Comparison of ENCODE assay signal across 14 cellular contexts in the genomic region with DNA sequence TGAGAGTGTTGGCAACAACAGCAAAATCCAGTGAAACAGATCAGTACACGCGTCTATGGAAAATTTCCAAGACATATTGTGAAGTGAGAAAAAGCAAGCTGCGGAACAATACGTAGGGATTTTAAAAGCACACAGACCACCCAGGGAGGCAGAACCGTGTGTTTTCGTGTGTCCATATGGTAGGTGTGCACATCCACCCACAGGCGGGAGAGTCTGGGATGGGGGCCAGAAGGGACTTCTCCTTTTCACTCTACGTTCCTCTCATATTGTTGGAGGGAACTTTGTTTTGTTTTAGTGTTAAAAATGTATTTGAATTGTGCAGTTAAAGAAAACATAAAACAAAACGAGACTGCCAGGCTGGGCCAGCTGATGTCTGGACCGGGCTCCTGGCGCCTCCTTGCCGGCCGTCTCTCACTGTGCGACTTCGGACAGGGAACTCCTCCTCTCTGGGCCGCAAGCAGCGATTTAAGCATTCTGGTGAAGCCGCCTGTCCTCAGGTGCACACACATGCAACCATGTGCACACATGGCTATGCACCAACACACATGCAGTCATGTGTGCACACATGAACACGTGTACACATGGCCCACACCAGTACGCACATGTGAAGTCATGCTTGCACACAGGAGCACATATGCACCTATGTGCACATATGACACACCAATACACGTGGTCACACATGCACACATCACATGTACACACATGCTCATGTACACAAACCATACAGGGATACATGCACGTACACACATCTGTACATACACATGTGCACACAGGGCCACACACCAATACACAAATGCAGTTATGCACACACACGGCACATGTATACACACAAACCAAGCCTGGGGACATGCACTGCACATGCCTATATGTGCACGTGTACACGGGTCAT.
DNase-seq lines count a peak whose midpoint lies in the region; ATAC-seq and TF ChIP-seq lines count a peak whose summit lies in the region.
"Had no signal": no experiment of that assay in that cellular context is flagged by ENCODE, and none has a peak within 500 bp of the region (broad histone marks: within the 10 kb centered on the region; RNA-seq: fewer than 3 reads in every experiment).

No MANE protein-coding gene starts in this region.

- H3K27ac ChIP-seq in CD4-positive, alpha-beta T cell (ENCODE audit: low read depth, low read length): no peak overlapping the region
- H3K27ac ChIP-seq in coronary artery (no peak overlapping the region), neuronal stem cell (replicated peaks; ENCODE audit: low read length) (no peak overlapping the region), mesendoderm (ENCODE audit: low read depth, low read length) (no peak overlapping the region)
- H3K27ac ChIP-seq: C4-2B, upper lobe of left lung had no signal

- no peak for TF ChIP-seq CTCF in CD4-positive, alpha-beta T cell (IDR thresholded peaks at IDR 0.05)
- no peak for TF ChIP-seq CTCF in coronary artery (IDR thresholded peaks at IDR 0.05)

- H3K4me2 ChIP-seq in neuronal stem cell (ENCODE audit: insufficient read depth, low read length, poor library complexity, severe bottlenecking) (no peak overlapping the region), mesendoderm (ENCODE audit: low read length) (no peak overlapping the region)

- ATAC-seq in CD4-positive, alpha-beta T cell (ENCODE audit: poor library complexity): no peak
- ATAC-seq in GM21526 (IDR thresholded peaks at IDR 0.05; ENCODE audit: low FRiP score, unreplicated experiment) (no peak), HG03097 (IDR thresholded peaks at IDR 0.05; ENCODE audit: low FRiP score, unreplicated experiment) (no peak)
- ATAC-seq: activated CD8-positive, alpha-beta T cell treated with anti-CD3 and anti-CD28 coated beads for 36 hours; T-helper 17 cell had no signal

- H3K56ac ChIP-seq in mesendoderm (ENCODE audit: low read length): no peak overlapping the region

- no peak overlapping the region for H4K91ac ChIP-seq in neuronal stem cell (ENCODE audit: low read depth, low read length, poor library complexity)

- H3K4me1 Mint-ChIP-seq in CD4-positive, alpha-beta T cell (ENCODE audit: low read depth): no peaks in the 10 kb centered on the region
- H3K4me1 Mint-ChIP-seq: activated naive CD4-positive, alpha-beta T cell treated with anti-CD3 and anti-CD28 coated beads, Interleukin-2, amount 50 U/mL, for 24 hours; T-helper 17 cell had no signal

- no peaks in the 10 kb centered on the region for H3K27me3 ChIP-seq in CD4-positive, alpha-beta T cell (ENCODE audit: control insufficient read depth, insufficient read depth, low read length)
- H3K27me3 ChIP-seq in neuronal stem cell (ENCODE audit: control insufficient read depth in 3 of 3, insufficient read depth in 3 of 3, low read depth in 1 of 3, low read length in 3 of 3) (no peaks in the 10 kb centered on the region), mesendoderm (ENCODE audit: insufficient read depth, low read length, poor library complexity) (no peaks in the 10 kb centered on the region)
- H3K27me3 ChIP-seq: upper lobe of left lung had no signal

- H3K9me3 ChIP-seq in CD4-positive, alpha-beta T cell (ENCODE audit: control insufficient read depth, low read length): no peaks in the 10 kb centered on the region
- peaks cover 0 to 4% of the 10 kb centered on the region in 2 donors for H3K9me3 ChIP-seq in neuronal stem cell (replicated peaks in 1 of 2; ENCODE audit: control insufficient read depth in 2 of 2, insufficient read depth in 1 of 2, low read depth in 1 of 2, low read length in 2 of 2)
- H3K9me3 ChIP-seq: upper lobe of left lung had no signal

- no peaks in the 10 kb centered on the region for H3K9me3 Mint-ChIP-seq in CD4-positive, alpha-beta T cell
- H3K9me3 Mint-ChIP-seq: activated CD8-positive, alpha-beta T cell treated with anti-CD3 and anti-CD28 coated beads for 36 hours; activated naive CD4-positive, alpha-beta T cell treated with anti-CD3 and anti-CD28 coated beads, Interleukin-2, amount 50 U/mL, for 24 hours had no signal

- DNase-seq in CD4-positive, alpha-beta T cell: no peak
- DNase-seq in MV-4-11 (lab: John Stamatoyannopoulos, UW) (peak; percentile 30), coronary artery (ENCODE audit: low spot score) (no peak), neuronal stem cell (ENCODE audit: low spot score) (no peak), mesendoderm (no peak)
- DNase-seq in stimulated activated CD8-positive, alpha-beta memory T cell treated with anti-CD3 and anti-CD28 coated beads, Interleukin-4, amount 100 ng/mL, for 48 hours: no peak
- DNase-seq: activated CD8-positive, alpha-beta T cell treated with anti-CD3 and anti-CD28 coated beads for 36 hours; MM.1S; T-helper 17 cell had no signal

- H3K18ac ChIP-seq in neuronal stem cell (ENCODE audit: low read length): no peak overlapping the region
- H3K18ac ChIP-seq in mesendoderm (ENCODE audit: low read length): no peak overlapping the region

- H3K27ac Mint-ChIP-seq in CD4-positive, alpha-beta T cell: peak overlapping the region; percentile 30
- H3K27ac Mint-ChIP-seq: activated CD8-positive, alpha-beta T cell treated with anti-CD3 and anti-CD28 coated beads for 36 hours; activated naive CD4-positive, alpha-beta T cell treated with anti-CD3 and anti-CD28 coated beads, Interleukin-2, amount 50 U/mL, for 24 hours; T-helper 17 cell had no signal

- H2BK120ac ChIP-seq in neuronal stem cell (ENCODE audit: low read depth, low read length) (no peak overlapping the region), mesendoderm (ENCODE audit: low read depth, low read length) (no peak overlapping the region)

- H3K23ac ChIP-seq in neuronal stem cell (ENCODE audit: low read depth, low read length, poor library complexity): no peak overlapping the region
- H3K23ac ChIP-seq in mesendoderm (ENCODE audit: low read length): no peak overlapping the region

- H2AFZ ChIP-seq in neuronal stem cell (ENCODE audit: low read length): no peak overlapping the region

- intact Hi-C loops in CD4-positive, alpha-beta T cell (cut with DNase I, micrococcal nuclease): no loop called here

- no peak overlapping the region for H2BK12ac ChIP-seq in neuronal stem cell (ENCODE audit: low read length)

- no peak overlapping the region for H3K14ac ChIP-seq in neuronal stem cell (ENCODE audit: low read length)

- H2AK5ac ChIP-seq in neuronal stem cell (ENCODE audit: low read depth, low read length) (no peak overlapping the region), mesendoderm (ENCODE audit: low read length) (no peak overlapping the region)

- POLR2A ChIA-PET in CD4-positive, alpha-beta T cell (lab: Charles Lee): no interaction called here

- WGBS in neuronal stem cell (ENCODE audit: extremely low coverage in 2 of 2, insufficient read length in 2 of 2, insufficient replicate concordance in 1 of 2), 2 donors: no CpG with 5 or more reads among the region's 25 CpGs
- WGBS in mesendoderm (ENCODE audit: extremely low coverage, insufficient coverage, low lambda C conversion rate): no CpG with 5 or more reads among the region's 25 CpGs

- H3K27me3 Mint-ChIP-seq in CD4-positive, alpha-beta T cell: no peaks in the 10 kb centered on the region
- H3K27me3 Mint-ChIP-seq: activated CD8-positive, alpha-beta T cell treated with anti-CD3 and anti-CD28 coated beads for 36 hours; activated naive CD4-positive, alpha-beta T cell treated with anti-CD3 and anti-CD28 coated beads, Interleukin-2, amount 50 U/mL, for 24 hours had no signal

- peaks cover 2% of the 10 kb centered on the region for H3K79me1 ChIP-seq in neuronal stem cell (ENCODE audit: low read depth, low read length)
- H3K79me1 ChIP-seq in mesendoderm (ENCODE audit: low read length): no peaks in the 10 kb centered on the region

- H2BK15ac ChIP-seq in neuronal stem cell (ENCODE audit: low read length): no peak overlapping the region
- no peak overlapping the region for H2BK15ac ChIP-seq in mesendoderm (replicated peaks; ENCODE audit: low read depth)

- H3K9ac ChIP-seq in neuronal stem cell (ENCODE audit: low read depth, low read length, poor library complexity) (no peak overlapping the region), mesendoderm (ENCODE audit: low read length) (no peak overlapping the region)

- no peak overlapping the region for H2BK5ac ChIP-seq in neuronal stem cell (ENCODE audit: low read length)
- no peak overlapping the region for H2BK5ac ChIP-seq in mesendoderm (ENCODE audit: low read length)

- H3K4me3 ChIP-seq in coronary artery (peak overlapping the region; percentile 2), neuronal stem cell (ENCODE audit: low read length in 2 of 2) (peak overlapping the region in 1 of 2 donors; percentile 36), mesendoderm (ENCODE audit: low read length) (no peak overlapping the region)
- H3K4me3 ChIP-seq: upper lobe of left lung had no signal

- CTCF ChIA-PET in CD4-positive, alpha-beta T cell (lab: Charles Lee): no interaction called here

- peaks cover 7% of the 10 kb centered on the region for H3K36me3 Mint-ChIP-seq in CD4-positive, alpha-beta T cell (ENCODE audit: low read depth)
- H3K36me3 Mint-ChIP-seq: activated naive CD4-positive, alpha-beta T cell treated with anti-CD3 and anti-CD28 coated beads, Interleukin-2, amount 50 U/mL, for 24 hours had no signal

- no peak overlapping the region for H3K4me3 Mint-ChIP-seq in CD4-positive, alpha-beta T cell
- H3K4me3 Mint-ChIP-seq: activated CD8-positive, alpha-beta T cell treated with anti-CD3 and anti-CD28 coated beads for 36 hours; activated naive CD4-positive, alpha-beta T cell treated with anti-CD3 and anti-CD28 coated beads, Interleukin-2, amount 50 U/mL, for 24 hours; T-helper 17 cell had no signal

- H3K79me2 ChIP-seq in mesendoderm (ENCODE audit: control insufficient read depth, insufficient read depth, low read length): no peaks in the 10 kb centered on the region

- peaks cover 0 to 4% of the 10 kb centered on the region in 2 donors for H3K36me3 ChIP-seq in neuronal stem cell (replicated peaks in 1 of 2; ENCODE audit: control insufficient read depth in 2 of 2, insufficient read depth in 2 of 2, low read length in 2 of 2)
- no peaks in the 10 kb centered on the region for H3K36me3 ChIP-seq in mesendoderm (ENCODE audit: control insufficient read depth, insufficient read depth, low read length)

- peaks cover 4 to 5% of the 10 kb centered on the region in 2 donors for H3K4me1 ChIP-seq in neuronal stem cell (ENCODE audit: control insufficient read depth in 2 of 2, insufficient read depth in 1 of 2, low read depth in 1 of 2, low read length in 2 of 2)
- H3K4me1 ChIP-seq in mesendoderm (ENCODE audit: control insufficient read depth, low read depth, low read length): no peaks in the 10 kb centered on the region

- peak overlapping the region; percentile 53 for H4K8ac ChIP-seq in neuronal stem cell (ENCODE audit: low read depth, low read length)
- no peak overlapping the region for H4K8ac ChIP-seq in mesendoderm (ENCODE audit: low read depth, low read length)

- H3K4ac ChIP-seq in neuronal stem cell (ENCODE audit: low read length) (no peak overlapping the region), mesendoderm (ENCODE audit: low read depth, low read length) (no peak overlapping the region)

- no peak overlapping the region for H4K5ac ChIP-seq in mesendoderm (ENCODE audit: low read length)
